In genomic region chr10:124650820-124651401, GRCh38 we compare ENCODE assay signal across 8 cellular contexts.
DNase-seq lines count a peak whose midpoint lies in the region; ATAC-seq, FAIRE-seq and TF ChIP-seq lines count a peak whose summit lies in the region.

No MANE protein-coding gene starts in this region.

- TF ChIP-seq RAD21 in H1 (IDR thresholded peaks at IDR 0.05 in 1 of 2, conservative IDR thresholded peaks at IDR 0.05 in 1 of 2; ENCODE audit: low read depth in 2 of 2, low read length in 2 of 2): no peak

- H3K23ac ChIP-seq in H1 (ENCODE audit: insufficient read length): no peak overlapping the region

- peaks cover 0 to 6% of the 10 kb centered on the region in 2 experiments for H4K20me1 ChIP-seq in H1 (replicated peaks in 1 of 2; ENCODE audit: control insufficient read depth in 1 of 2, insufficient read depth in 2 of 2, low read length in 2 of 2)

- H3K27me3 ChIP-seq in H1 (replicated peaks in 1 of 4; ENCODE audit: control insufficient read depth in 3 of 4, extremely low read depth in 1 of 4, insufficient read depth in 3 of 4, low read length in 3 of 4) (no peaks in the 10 kb centered on the region), ovary (no peaks in the 10 kb centered on the region)

- DNase-seq in activated CD4-positive, alpha-beta T cell treated with anti-CD3 and anti-CD28 coated beads for 48 hours: peak; percentile 68
- no peak for DNase-seq in H1 (ENCODE audit: low read depth in 1 of 2, low spot score in 2 of 2)
- DNase-seq in stimulated activated CD8-positive, alpha-beta memory T cell treated with anti-CD3 and anti-CD28 coated beads, Interleukin-12 subunit alpha, Interleukin-12 subunit beta, amount 100 ng/mL, for 4 hours (ENCODE audit: low read depth): peak; percentile 55
- no peak for DNase-seq in medulla oblongata (ENCODE audit: extremely low spot score)
- no peak for DNase-seq in ovary
- no peak for DNase-seq in SIG-M5 (lab: John Stamatoyannopoulos, UW)
- DNase-seq in frontal cortex (ENCODE audit: low spot score in 2 of 2): no peak

- no peak overlapping the region for H3K14ac ChIP-seq in H1 (ENCODE audit: insufficient read length)

- 0 out of 8 replicates have a peak overlapping the region, but pooled peaks of 1 of the 4 experiments have one; percentile 2 for H3K4me3 ChIP-seq in H1 (ENCODE audit: extremely low read depth in 1 of 4, insufficient read depth in 2 of 4, low read depth in 3 of 4, low read length in 4 of 4)
- H3K4me3 ChIP-seq in ovary: no peak overlapping the region

- H3K36me3 ChIP-seq in H1 (ENCODE audit: control insufficient read depth in 2 of 4, insufficient read depth in 4 of 4, low read length in 3 of 4) (no peaks in the 10 kb centered on the region), ovary (no peaks in the 10 kb centered on the region)

- H2AFZ ChIP-seq in H1 (ENCODE audit: low read length): no peak overlapping the region

- no peaks in the 10 kb centered on the region; the same call in 1 of the 2 replicates for H3K79me1 ChIP-seq in H1 (ENCODE audit: low read depth, low read length)

- peak overlapping the region; percentile 78; the same call in 1 of the 2 replicates for H4K8ac ChIP-seq in H1 (ENCODE audit: extremely low read depth, insufficient read depth, low read length)

- H3K9ac ChIP-seq in H1 (replicated peaks in 1 of 4; ENCODE audit: extremely low read depth in 1 of 4, low read depth in 3 of 4, low read length in 3 of 4): no peak overlapping the region; a peak in 1 of 7 replicates

- H2BK12ac ChIP-seq in H1 (ENCODE audit: low read depth, low read length): peak overlapping the region; percentile 95

- POLR2A ChIA-PET in H1 (lab: Charles Lee; ENCODE audit: partially characterized antibody): no interaction called here

- peak overlapping the region; percentile 68 for H3K18ac ChIP-seq in H1 (ENCODE audit: extremely low read depth, low read length)

- peak overlapping the region; percentile 77 for H4K91ac ChIP-seq in H1 (replicated peaks; ENCODE audit: insufficient read length, low read length)

- CTCF ChIA-PET in H1 (lab: Charles Lee; ENCODE audit: partially characterized antibody): interaction anchor here (1.1 to 3.9 kb wide), 6 partner anchors 9 to 104 kb away, joined by 3 to 18 read pairs (median 5); no protein-coding TSS in a partner anchor

- H3K4me2 ChIP-seq in H1 (ENCODE audit: insufficient read depth in 1 of 2, low read depth in 2 of 2, low read length in 2 of 2): peak overlapping the region; percentile 16 to 42; a peak in 2 of 4 replicates

- TF ChIP-seq EP300 in H1 (IDR thresholded peaks at IDR 0.05; ENCODE audit: borderline replicate concordance in 1 of 2, low read depth in 2 of 2, low read length in 2 of 2) (no peak), ovary (IDR thresholded peaks at IDR 0.05) (no peak)

- peak; percentile 54 for ATAC-seq in GM19351 (IDR thresholded peaks at IDR 0.05; ENCODE audit: unreplicated experiment)

- H3K23me2 ChIP-seq in H1 (ENCODE audit: low read depth, low read length): no peaks in the 10 kb centered on the region

- no peak overlapping the region for H3K56ac ChIP-seq in H1 (replicated peaks; ENCODE audit: insufficient read length, low read depth, low read length)

- no peaks in the 10 kb centered on the region for H3K79me2 ChIP-seq in H1 (ENCODE audit: control insufficient read depth in 1 of 2, insufficient read depth in 2 of 2, low read length in 2 of 2)

- no peak for TF ChIP-seq CTCF in H1 (IDR thresholded peaks at IDR 0.05; ENCODE audit: control extremely low read depth in 1 of 3, insufficient read depth in 1 of 3, low read depth in 1 of 3, low read length in 3 of 3)
- TF ChIP-seq CTCF in ovary (IDR thresholded peaks at IDR 0.05): no peak

- no peak overlapping the region for H4K5ac ChIP-seq in H1 (ENCODE audit: insufficient read length, low read depth, low read length)

- H2BK15ac ChIP-seq in H1 (ENCODE audit: low read length): peak overlapping the region; percentile 72; the same call in 1 of the 2 replicates

- FAIRE-seq in H1 (lab: Jason Lieb, UNC) (no peak), frontal cortex (lab: Jason Lieb, UNC) (no peak)

- H3K27ac ChIP-seq in H1 (ENCODE audit: low read depth, low read length) (peak overlapping the region; percentile 13; the same call in 1 of the 2 replicates), ovary (peak overlapping the region in 1 of 2 donors; percentile 86)

- WGBS in H1 (ENCODE audit: extremely low coverage in 1 of 2, insufficient coverage in 1 of 2, insufficient read length in 1 of 2, insufficient replicate concordance in 2 of 2, low coverage in 1 of 2, low lambda C conversion rate in 2 of 2, missing lambda C conversion rate in 1 of 2), 2 experiments: 65% methylated on average over 13 of the region's 13 CpGs; no CpG with 5 or more reads in 1 of the 2 experiments
- WGBS in ovary, 3 donors: 69 to 83% (median 79%) methylated on average over 13 of the region's 13 CpGs

- intact Hi-C loops in ovary (cut with DNase I): no loop called here

- no peaks in the 10 kb centered on the region for H3K9me3 ChIP-seq in H1 (ENCODE audit: insufficient read depth in 2 of 2, low read depth in 1 of 2, low read length in 1 of 2)
- no peaks in the 10 kb centered on the region for H3K9me3 ChIP-seq in ovary

- H2BK20ac ChIP-seq in H1 (ENCODE audit: low read length): peak overlapping the region; percentile 95; the same call in 1 of the 2 replicates

- H3K4me1 ChIP-seq in H1 (replicated peaks in 1 of 4; ENCODE audit: control insufficient read depth in 3 of 4, insufficient read depth in 4 of 4, low read length in 3 of 4) (peaks cover 0 to 27% (median 15%) of the 10 kb centered on the region in 4 experiments; a peak in 6 of 7 replicates), ovary (ENCODE audit: insufficient read depth) (peaks cover 48% of the 10 kb centered on the region)

- TF ChIP-seq POLR2A in H1 (IDR thresholded peaks at IDR 0.05; ENCODE audit: control extremely low read depth in 1 of 2, low read depth in 2 of 2, low read length in 2 of 2): no peak
- no peak for TF ChIP-seq POLR2A in ovary (IDR thresholded peaks at IDR 0.05)

- peak overlapping the region; percentile 45 for H3K4ac ChIP-seq in H1 (replicated peaks; ENCODE audit: insufficient read length, low read depth, low read length)

- H2BK5ac ChIP-seq in H1 (ENCODE audit: low read depth, low read length): peak overlapping the region; percentile 88

- peak overlapping the region; percentile 91; the same call in 1 of the 2 replicates for H2AK5ac ChIP-seq in H1 (ENCODE audit: low read depth, low read length)

- H2BK120ac ChIP-seq in H1 (replicated peaks; ENCODE audit: low read depth, low read length): peak overlapping the region; percentile 52

Comparison
In these comparisons a context has a peak if more than half of its experiments do, and no peak if none do; other contexts are left out.
1. DNase-seq: peak in activated CD4-positive, alpha-beta T cell treated with anti-CD3 and anti-CD28 coated beads for 48 hours (single experiment) and stimulated activated CD8-positive, alpha-beta memory T cell treated with anti-CD3 and anti-CD28 coated beads, Interleukin-12 subunit alpha, Interleukin-12 subunit beta, amount 100 ng/mL, for 4 hours (single experiment); none in H1 (0 of 2), medulla oblongata (single experiment), ovary (0 of 5), SIG-M5 (single experiment) and frontal cortex (0 of 2).